ENCODE assay signal across 11 cellular contexts in genomic region chr17:40315206-40315605, GRCh38. TPM values are rescaled to one million over a fixed set of nuclear protein-coding genes. Genes with fewer than 3 reads are reported as not detected.
DNase-seq lines count a peak whose midpoint lies in the region; ATAC-seq and TF ChIP-seq lines count a peak whose summit lies in the region.
"Had no signal": no experiment of that assay in that cellular context is flagged by ENCODE, and none has a peak within 500 bp of the region (broad histone marks: within the 10 kb centered on the region; RNA-seq: fewer than 3 reads in every experiment).

No MANE protein-coding gene starts in this region.

- H3K9me3 ChIP-seq in SJSA1 (replicated peaks) = peaks cover 2% of the 10 kb centered on the region; the same call in 1 of the 2 replicates
- no peaks in the 10 kb centered on the region for H3K9me3 ChIP-seq in right atrium auricular region
- no peaks in the 10 kb centered on the region for H3K9me3 ChIP-seq in skeletal muscle tissue (ENCODE audit: control insufficient read depth in 3 of 3, low read length in 3 of 3)
- H3K9me3 ChIP-seq: prostate gland had no signal

- intact Hi-C loops in activated naive CD4-positive, alpha-beta T cell treated with anti-CD3 and anti-CD28 coated beads for 36 hours (cut with micrococcal nuclease) = no loop called here

- CTCF ChIA-PET in activated naive CD4-positive, alpha-beta T cell treated with anti-CD3 and anti-CD28 coated beads for 36 hours (lab: Charles Lee) = interaction anchor here (0.8 to 3.3 kb wide), 5 partner anchors 9 to 40 kb away, joined by 3 to 55 read pairs (median 5); no protein-coding TSS in a partner anchor

- no peaks in the 10 kb centered on the region for H3K27me3 Mint-ChIP-seq in activated naive CD4-positive, alpha-beta T cell treated with anti-CD3 and anti-CD28 coated beads for 36 hours (ENCODE audit: low read depth)

- H3K9me3 Mint-ChIP-seq in activated naive CD4-positive, alpha-beta T cell treated with anti-CD3 and anti-CD28 coated beads for 36 hours = no peaks in the 10 kb centered on the region

- no peak for ATAC-seq in GM21360 (IDR thresholded peaks at IDR 0.05; ENCODE audit: unreplicated experiment)

- H3K4me3 Mint-ChIP-seq in activated naive CD4-positive, alpha-beta T cell treated with anti-CD3 and anti-CD28 coated beads for 36 hours = no peak overlapping the region

- H3K4me3 ChIP-seq in H7 (ENCODE audit: insufficient read depth, low read depth, low read length) = no peak overlapping the region
- H3K4me3 ChIP-seq in SJSA1 = no peak overlapping the region
- H3K4me3 ChIP-seq in right atrium auricular region = no peak overlapping the region
- H3K4me3 ChIP-seq in skeletal muscle tissue (ENCODE audit: low read length in 3 of 3) = no peak overlapping the region
- H3K4me3 ChIP-seq: prostate gland had no signal

- H3K9ac ChIP-seq in skeletal muscle tissue (ENCODE audit: low read depth in 1 of 3, low read length in 3 of 3) = peak overlapping the region in 2 of 3 donors; percentile 98 to 99

- no peaks in the 10 kb centered on the region for H3K36me3 ChIP-seq in H7 (replicated peaks; ENCODE audit: control insufficient read depth, insufficient read depth, low read length)
- peaks cover 15% of the 10 kb centered on the region for H3K36me3 ChIP-seq in SJSA1
- H3K36me3 ChIP-seq in right atrium auricular region = no peaks in the 10 kb centered on the region
- no peaks in the 10 kb centered on the region for H3K36me3 ChIP-seq in skeletal muscle tissue (ENCODE audit: control insufficient read depth in 3 of 3, insufficient read depth in 3 of 3, low read length in 3 of 3)
- H3K36me3 ChIP-seq: prostate gland had no signal

- no peak for TF ChIP-seq CTCF in right atrium auricular region (IDR thresholded peaks at IDR 0.05)

- no peak overlapping the region for H3K27ac Mint-ChIP-seq in activated naive CD4-positive, alpha-beta T cell treated with anti-CD3 and anti-CD28 coated beads for 36 hours

- peaks cover 12% of the 10 kb centered on the region for H3K27me3 ChIP-seq in H7 (ENCODE audit: control insufficient read depth, insufficient read depth, low read length)
- no peaks in the 10 kb centered on the region for H3K27me3 ChIP-seq in SJSA1 (replicated peaks)
- H3K27me3 ChIP-seq in right atrium auricular region = no peaks in the 10 kb centered on the region
- H3K27me3 ChIP-seq in skeletal muscle tissue (ENCODE audit: control insufficient read depth in 3 of 3, insufficient read depth in 3 of 3, low read length in 3 of 3) = no peaks in the 10 kb centered on the region

- DNase-seq in H7 (peak; percentile 34), SJSA1 (ENCODE audit: low read depth in 1 of 2, low spot score in 2 of 2) (no peak), right atrium auricular region (ENCODE audit: low spot score) (no peak), DMS79 treated with DMSO at 0.1 percent for 48 hours (lab: John Stamatoyannopoulos, UW) (no peak)
- no peak for DNase-seq in activated naive CD4-positive, alpha-beta T cell treated with anti-CD3 and anti-CD28 coated beads for 36 hours
- no peak for DNase-seq in effector CD4-positive, alpha-beta T cell
- DNase-seq: mesendoderm had no signal

- H3K27ac ChIP-seq in SJSA1 = peak overlapping the region; percentile 55
- peak overlapping the region; percentile 96 to 98 for H3K27ac ChIP-seq in right atrium auricular region
- peak overlapping the region; percentile 99 for H3K27ac ChIP-seq in skeletal muscle tissue (ENCODE audit: low read depth, low read length)

- H3K4me1 ChIP-seq in SJSA1 (replicated peaks) (peaks cover 81% of the 10 kb centered on the region), right atrium auricular region (peaks cover 9 to 94% of the 10 kb centered on the region in 2 donors), skeletal muscle tissue (ENCODE audit: control insufficient read depth in 3 of 3, insufficient read depth in 3 of 3, low read length in 3 of 3) (peaks cover 83 to 88% (median 86%) of the 10 kb centered on the region in 3 donors)

- H3K36me3 Mint-ChIP-seq in activated naive CD4-positive, alpha-beta T cell treated with anti-CD3 and anti-CD28 coated beads for 36 hours (ENCODE audit: low read depth) = no peaks in the 10 kb centered on the region

- H3K4me1 Mint-ChIP-seq in activated naive CD4-positive, alpha-beta T cell treated with anti-CD3 and anti-CD28 coated beads for 36 hours (ENCODE audit: low read depth) = peaks cover 56% of the 10 kb centered on the region

RNA-seq across cellular contexts. Expression of gene RARA, which starts 6.2 kb away (rescaled TPM):
- 19.3 and 22.1 TPM in 2 replicates for total RNA-seq in H7 (2014; rRNA removed; shearing (Covaris generic))
- total RNA-seq in SJSA1 (2014; rRNA removed; shearing (Covaris generic)) = 30.7 and 38.5 TPM in 2 replicates
- 10 to 100 TPM; 28.5 to 51.7 TPM for total RNA-seq in right atrium auricular region
- total RNA-seq in skeletal muscle tissue = 17.2 TPM
- total RNA-seq in activated naive CD4-positive, alpha-beta T cell treated with anti-CD3 and anti-CD28 coated beads for 36 hours = 10 to 100 TPM; 16.9 to 18.5 TPM

RNA-seq across cellular contexts. Expression of gene CDC6, which starts 27.5 kb away (rescaled TPM):
- total RNA-seq in H7 (2014; rRNA removed; shearing (Covaris generic)) = 80.8 and 83.6 TPM in 2 replicates
- total RNA-seq in SJSA1 (2014; rRNA removed; shearing (Covaris generic)) = 95.8 and 97.8 TPM in 2 replicates
- total RNA-seq in right atrium auricular region (1 to 10 TPM in 1 of 2 donors, under 1 TPM in 1; 0.44 to 1.0 TPM), skeletal muscle tissue (4.2 TPM)
- 10 to 100 TPM; 86.5 to 90.4 TPM for total RNA-seq in activated naive CD4-positive, alpha-beta T cell treated with anti-CD3 and anti-CD28 coated beads for 36 hours

RNA-seq across cellular contexts. Expression of gene GJD3, which starts 49.3 kb away (rescaled TPM):
- total RNA-seq in H7 (2014; rRNA removed; shearing (Covaris generic)) = 0.38 and 1.2 TPM in 2 replicates
- not detected in 2 replicates for total RNA-seq in SJSA1 (2014; rRNA removed; shearing (Covaris generic))
- total RNA-seq in right atrium auricular region (1 to 10 TPM in 1 of 2 donors, not detected in 1; 1.6 TPM), skeletal muscle tissue (0.52 TPM)
- total RNA-seq in activated naive CD4-positive, alpha-beta T cell treated with anti-CD3 and anti-CD28 coated beads for 36 hours = not detected
- total RNA-seq: T-helper 1 cell treated with Interleukin-12 subunit alpha and Interleukin-12 subunit beta and Interleukin-4 antibody, amounts not matched to agents 30 ng/mL and 1 ng/mL, for 36 hours had no signal

Comparison
In these comparisons a context has a peak if more than half of its experiments do, and no peak if none do; other contexts are left out.
1. RNA of gene CDC6, which starts 27.5 kb away (total RNA-seq): 95.8 to 97.8 TPM in SJSA1, 86.5 to 90.4 TPM in activated naive CD4-positive, alpha-beta T cell treated with anti-CD3 and anti-CD28 coated beads for 36 hours and 80.8 to 83.6 TPM in H7; 4.2 TPM in skeletal muscle tissue (single experiment) and 0.44 to 1.0 TPM in right atrium auricular region; every median in the first group is over 10 times any median in the second.
2. Peak in every context shown above with its lines, with median percentiles within 50 percentile points of each other: H3K27ac ChIP-seq.